In genomic region chr2:111432378-111432777, GRCh38 we compare ENCODE assay signal across 7 cellular contexts.
DNase-seq lines count a peak whose midpoint lies in the region; ATAC-seq and TF ChIP-seq lines count a peak whose summit lies in the region.
"Not testable (repeated sequence)": the region's sequence is repeated elsewhere in the genome, so short reads cannot be mapped to it uniquely, and the experiment has no call there.

No MANE protein-coding gene starts in this region.

- not testable (repeated sequence) for H3K4ac ChIP-seq in trophoblast cell (ENCODE audit: low read depth, low read length)

- H2BK12ac ChIP-seq in trophoblast cell (ENCODE audit: low read length) = not testable (repeated sequence)

- peak overlapping the region; percentile 6 for H4K91ac ChIP-seq in trophoblast cell (ENCODE audit: low read depth, low read length)

- H3K9me2 ChIP-seq in OCI-LY7 (ENCODE audit: insufficient read depth, low read length) = not testable (repeated sequence)

- peak overlapping the region; percentile 60 for H3K4me2 ChIP-seq in OCI-LY7 (ENCODE audit: low read length)
- not testable (repeated sequence) for H3K4me2 ChIP-seq in trophoblast cell (ENCODE audit: low read length)

- in situ Hi-C loops in KBM-7 (cut with MboI; ENCODE audit: low pct_unique_long_range_greater_than_20kb, low sequenced_read_pairs) = not testable (repeated sequence)

- H2AK5ac ChIP-seq in trophoblast cell (ENCODE audit: low read length) = not testable (repeated sequence)

- WGBS in trophoblast cell (ENCODE audit: extremely low coverage, insufficient coverage, insufficient read length) = no CpG with 5 or more reads among the region's 4 CpGs

- not testable (repeated sequence) for TF ChIP-seq CTCF in CD14-positive monocyte (IDR thresholded peaks at IDR 0.05); OCI-LY7 (conservative IDR thresholded peaks at IDR 0.05; ENCODE audit: low read length)

- H3K27ac Mint-ChIP-seq in CD14-positive monocyte = peak overlapping the region; percentile 42 to 84 (median 72)
- H3K27ac Mint-ChIP-seq in activated CD4-positive, alpha-beta T cell treated with anti-CD3 and anti-CD28 coated beads, Interleukin-2, amount 10 ng/mL, durations not matched to agents 24 days and 14 days = peak overlapping the region; percentile 83
- H3K27ac Mint-ChIP-seq in activated naive CD8-positive, alpha-beta T cell = peak overlapping the region; percentile 59
- H3K27ac Mint-ChIP-seq in memory B cell = peak overlapping the region; percentile 95

- H4K8ac ChIP-seq in trophoblast cell (ENCODE audit: low read depth, low read length) = not testable (repeated sequence)

- not testable (repeated sequence) for H4K20me1 ChIP-seq in OCI-LY7 (ENCODE audit: insufficient read depth, low read length)

- H3K4me1 Mint-ChIP-seq in CD14-positive monocyte (peaks cover 27% of the 10 kb centered on the region), memory B cell (peaks cover 18% of the 10 kb centered on the region)
- H3K4me1 Mint-ChIP-seq in activated CD4-positive, alpha-beta T cell treated with anti-CD3 and anti-CD28 coated beads, Interleukin-2, amount 10 ng/mL, durations not matched to agents 24 days and 14 days = peaks cover 24% of the 10 kb centered on the region
- H3K4me1 Mint-ChIP-seq in activated naive CD8-positive, alpha-beta T cell (ENCODE audit: low read depth) = peaks cover 24% of the 10 kb centered on the region

- H2BK5ac ChIP-seq in trophoblast cell (ENCODE audit: low read depth, low read length, poor library complexity) = not testable (repeated sequence)

- CTCF ChIA-PET in OCI-LY7 (lab: Charles Lee; ENCODE audit: unreplicated experiment) = not testable (repeated sequence)

- H3K27ac ChIP-seq in OCI-LY7 (ENCODE audit: low read depth, low read length, poor library complexity, severe bottlenecking) = peak overlapping the region; percentile 83
- not testable (repeated sequence) for H3K27ac ChIP-seq in trophoblast cell (ENCODE audit: low read depth, low read length)

- not testable (repeated sequence) for H3K36me3 ChIP-seq in OCI-LY7 (ENCODE audit: insufficient read depth, low read length); trophoblast cell (ENCODE audit: control insufficient read depth in 1 of 2, insufficient read depth in 2 of 2, low read length in 2 of 2)

- not testable (repeated sequence) for H2BK120ac ChIP-seq in trophoblast cell (ENCODE audit: insufficient read depth, low read length, poor library complexity)

- intact Hi-C loops in CD14-positive monocyte (cut with micrococcal nuclease); OCI-LY7 (cut with micrococcal nuclease; ENCODE audit: unreplicated experiment); activated CD4-positive, alpha-beta T cell treated with anti-CD3 and anti-CD28 coated beads, Interleukin-2, amount 10 ng/mL, durations not matched to agents 24 days and 14 days (cut with micrococcal nuclease): not testable (repeated sequence)

- peaks cover 60% of the 10 kb centered on the region for H3K4me1 ChIP-seq in OCI-LY7 (ENCODE audit: insufficient read depth, low read length, poor library complexity, severe bottlenecking)
- H3K4me1 ChIP-seq in trophoblast cell (ENCODE audit: control insufficient read depth in 1 of 2, insufficient read depth in 2 of 2, low read length in 2 of 2) = not testable (repeated sequence)

- not testable (repeated sequence) for H3K23ac ChIP-seq in trophoblast cell (ENCODE audit: low read length)

- H3K9me3 ChIP-seq in OCI-LY7 (ENCODE audit: low read length); trophoblast cell (ENCODE audit: insufficient read depth, low read depth, low read length): not testable (repeated sequence)

- H4K12ac ChIP-seq in trophoblast cell (ENCODE audit: low read depth, low read length) = not testable (repeated sequence)

- not testable (repeated sequence) for H3K9me3 Mint-ChIP-seq in CD14-positive monocyte; activated CD4-positive, alpha-beta T cell treated with anti-CD3 and anti-CD28 coated beads, Interleukin-2, amount 10 ng/mL, durations not matched to agents 24 days and 14 days; activated naive CD8-positive, alpha-beta T cell (ENCODE audit: low read depth); memory B cell

- H3K79me2 ChIP-seq in OCI-LY7 (ENCODE audit: insufficient read depth, low read depth, low read length); trophoblast cell (ENCODE audit: control insufficient read depth, insufficient read depth, low read length, poor library complexity): not testable (repeated sequence)

- H3K4me3 ChIP-seq in OCI-LY7 (ENCODE audit: low read depth, low read length, poor library complexity, severe bottlenecking) = peak overlapping the region; percentile 28
- not testable (repeated sequence) for H3K4me3 ChIP-seq in trophoblast cell (ENCODE audit: low read depth, low read length)

- H3K27me3 Mint-ChIP-seq in CD14-positive monocyte (ENCODE audit: low read depth in 3 of 3); activated CD4-positive, alpha-beta T cell treated with anti-CD3 and anti-CD28 coated beads, Interleukin-2, amount 10 ng/mL, durations not matched to agents 24 days and 14 days; activated naive CD8-positive, alpha-beta T cell; memory B cell: not testable (repeated sequence)

- not testable (repeated sequence) for BruUV-seq in OCI-LY7 (replicated peaks; lab: Mats Ljungman, UMichigan)

- POLR2A ChIA-PET in OCI-LY7 (lab: Charles Lee) = not testable (repeated sequence)

- H3K79me1 ChIP-seq in trophoblast cell (ENCODE audit: low read length) = not testable (repeated sequence)

- H3K14ac ChIP-seq in trophoblast cell (ENCODE audit: low read length) = not testable (repeated sequence)

- H3K18ac ChIP-seq in trophoblast cell (ENCODE audit: low read length) = not testable (repeated sequence)

- not testable (repeated sequence) for H3K9ac ChIP-seq in trophoblast cell (ENCODE audit: low read length)

- H2AFZ ChIP-seq in OCI-LY7 (ENCODE audit: low read length); trophoblast cell (ENCODE audit: insufficient read depth, low read length, poor library complexity): not testable (repeated sequence)

- not testable (repeated sequence) for DNase-seq in CD14-positive monocyte (ENCODE audit: low spot score); activated CD4-positive, alpha-beta T cell treated with anti-CD3 and anti-CD28 coated beads, Interleukin-2, amount 10 ng/mL, durations not matched to agents 24 days and 14 days; memory B cell (ENCODE audit: low spot score in 2 of 2); trophoblast cell
- DNase-seq in KBM-7 (peak; percentile 21), OCI-LY7 (ENCODE audit: low spot score) (peak; percentile 64)

- ATAC-seq in memory B cell (ENCODE audit: low read depth) = peak; percentile 14

- H3K4me3 Mint-ChIP-seq in CD14-positive monocyte; activated naive CD8-positive, alpha-beta T cell: not testable (repeated sequence)
- peak overlapping the region; percentile 34 for H3K4me3 Mint-ChIP-seq in activated CD4-positive, alpha-beta T cell treated with anti-CD3 and anti-CD28 coated beads, Interleukin-2, amount 10 ng/mL, durations not matched to agents 24 days and 14 days
- H3K4me3 Mint-ChIP-seq in memory B cell = peak overlapping the region; percentile 56

- H3K27me3 ChIP-seq in trophoblast cell (ENCODE audit: insufficient read depth, low read length) = not testable (repeated sequence)

- not testable (repeated sequence) for H3K36me3 Mint-ChIP-seq in CD14-positive monocyte; activated naive CD8-positive, alpha-beta T cell; memory B cell
- H3K36me3 Mint-ChIP-seq in activated CD4-positive, alpha-beta T cell treated with anti-CD3 and anti-CD28 coated beads, Interleukin-2, amount 10 ng/mL, durations not matched to agents 24 days and 14 days (ENCODE audit: low read depth) = peaks cover 16% of the 10 kb centered on the region
